Comparison of ENCODE assay signal across 18 cellular contexts in the genomic region with DNA sequence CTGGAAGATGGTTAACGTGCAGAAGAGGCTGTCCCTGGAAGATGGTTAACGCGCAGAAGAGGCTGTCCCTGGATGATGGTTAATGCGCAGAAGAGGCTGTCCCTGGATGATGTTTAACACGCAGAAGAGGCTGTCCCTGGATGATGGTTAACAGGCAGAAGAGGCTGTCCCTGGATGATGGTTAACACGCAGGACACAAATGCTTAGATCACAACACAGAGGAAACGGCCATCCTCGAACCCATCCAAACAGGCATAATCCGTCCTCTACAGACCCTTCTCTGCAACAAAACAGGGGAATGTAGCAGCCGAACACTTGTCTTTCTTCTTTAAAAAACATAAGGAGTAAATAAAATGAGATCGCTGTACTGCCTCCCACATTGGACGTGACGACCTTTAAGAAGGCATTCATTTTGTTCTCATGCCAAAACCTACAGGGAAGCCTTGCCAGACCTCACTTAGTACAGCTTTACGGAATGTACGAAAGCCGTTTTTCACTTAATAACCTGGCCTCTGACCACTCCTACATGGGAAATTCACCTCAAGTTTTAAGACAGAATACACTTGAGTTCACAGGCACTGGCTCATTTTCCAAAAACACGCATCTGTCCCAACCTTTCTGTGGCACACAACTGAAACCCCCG.
"Had no signal": no experiment of that assay in that cellular context is flagged by ENCODE, and none has a peak within 500 bp of the region (broad histone marks: within the 10 kb centered on the region; RNA-seq: fewer than 3 reads in every experiment).

No MANE protein-coding gene starts in this region.

- H3K4me3 Mint-ChIP-seq: activated naive CD8-positive, alpha-beta T cell treated with anti-CD3 and anti-CD28 coated beads, Interleukin-2, amount 10 ng/mL, durations not matched to agents 7 days and 5 days; activated T-helper 1 cell treated with anti-CD3 and anti-CD28 coated beads, Interleukin-12 subunit alpha, Interleukin-12 subunit beta, Interleukin-2, Interleukin-4 antibody, amounts not matched to agents 30 ng/mL and 10 ng/mL and 1 ng/mL, durations not matched to agents 14 hours and 24 hours and 36 hours; natural killer cell treated with Interleukin-12 subunit alpha and Interleukin-12 subunit beta and Interleukin-15 and Interleukin-18, amount 100 ng/mL, for 72 hours; T-cell had no signal

- H3K27ac Mint-ChIP-seq: activated naive CD8-positive, alpha-beta T cell treated with anti-CD3 and anti-CD28 coated beads, Interleukin-2, amount 10 ng/mL, durations not matched to agents 7 days and 5 days; activated T-helper 1 cell treated with anti-CD3 and anti-CD28 coated beads, Interleukin-12 subunit alpha, Interleukin-12 subunit beta, Interleukin-2, Interleukin-4 antibody, amounts not matched to agents 30 ng/mL and 10 ng/mL and 1 ng/mL, durations not matched to agents 14 hours and 24 hours and 36 hours had no signal

- H3K4me3 ChIP-seq: coronary artery, esophagus squamous epithelium, gastrocnemius medialis, psoas muscle, tibial nerve, vagina had no signal

- H3K27me3 Mint-ChIP-seq: T-cell had no signal

- DNase-seq: anterior cingulate cortex; caudate nucleus; esophagus squamous epithelium; gastrocnemius medialis; psoas muscle; SK-N-SH; stimulated activated CD4-positive, alpha-beta T cell treated with anti-CD3 and anti-CD28 coated beads, Interleukin-12 subunit alpha, Interleukin-12 subunit beta, amount 100 ng/mL, for 4 hours; stimulated activated CD4-positive, alpha-beta T cell treated with anti-CD3 and anti-CD28 coated beads, Interleukin-2, amount 100 ng/mL, for 24 hours; T-cell; T1000 had no signal

- ATAC-seq: activated CD4-positive, CD25-positive, alpha-beta regulatory T cell treated with anti-CD3 and anti-CD28 coated beads, Interleukin-2, amount 50 U/mL, for 24 hours; gastrocnemius medialis; left colon; natural killer cell treated with Interleukin-12 subunit alpha and Interleukin-12 subunit beta and Interleukin-15 and Interleukin-18, amount 100 ng/mL, for 72 hours; psoas muscle; T-cell had no signal

- H3K27ac ChIP-seq: coronary artery, esophagus squamous epithelium, gastrocnemius medialis, psoas muscle, vagina had no signal
